Comparison of ENCODE assay signal across 17 cellular contexts in genomic region chr5:94667937-94668336, GRCh38. TPM values are rescaled to one million over a fixed set of nuclear protein-coding genes. Genes with fewer than 3 reads are reported as not detected.
A peak's percentile ranks its signal among the peaks of the same experiment; 100 is the strongest.
DNase-seq lines count a peak whose midpoint lies in the region; ATAC-seq and TF ChIP-seq lines count a peak whose summit lies in the region.
"Had no signal": no experiment of that assay in that cellular context is flagged by ENCODE, and none has a peak within 500 bp of the region (broad histone marks: within the 10 kb centered on the region; RNA-seq: fewer than 3 reads in every experiment).

No MANE protein-coding gene starts in this region.

- H3K27ac Mint-ChIP-seq in MCF 10A (ENCODE audit: low read depth, unreplicated experiment) (peak overlapping the region; percentile 11), H9 (peak overlapping the region in 2 of 3 experiments; percentile 19 to 41; a peak in 2 of 7 replicates), WTC11 (peak overlapping the region; percentile 30; the same call in 1 of the 2 replicates)
- peak overlapping the region; percentile 49 for H3K27ac Mint-ChIP-seq in stimulated activated naive B cell treated with anti-CD40 and anti-IgM and Interleukin-4, amounts not matched to agents 10 μg/mL and 1 μg/mL and 100 μg/mL, for 72 hours
- H3K27ac Mint-ChIP-seq: CD4-positive, alpha-beta T cell had no signal

- no peaks in the 10 kb centered on the region for H3K9me3 Mint-ChIP-seq in MCF 10A (ENCODE audit: unreplicated experiment)
- no peaks in the 10 kb centered on the region for H3K9me3 Mint-ChIP-seq in H9
- H3K9me3 Mint-ChIP-seq in WTC11: no peaks in the 10 kb centered on the region
- no peaks in the 10 kb centered on the region for H3K9me3 Mint-ChIP-seq in stimulated activated naive B cell treated with anti-CD40 and anti-IgM and Interleukin-4, amounts not matched to agents 10 μg/mL and 1 μg/mL and 100 μg/mL, for 72 hours
- H3K9me3 Mint-ChIP-seq: CD4-positive, alpha-beta T cell; CD8-positive, alpha-beta memory T cell had no signal

- POLR2A ChIA-PET in MCF 10A (lab: Yijun Ruan, JAX): interaction anchor here (0.7 to 1.4 kb wide), 3 partner anchors 9 to 33 kb away, joined by 3 to 4 read pairs (median 4); no protein-coding TSS in a partner anchor
- POLR2A ChIA-PET in WTC11 (lab: Charles Lee): no interaction called here

- H3K4me3 ChIP-seq in breast epithelium: no peak overlapping the region
- H3K4me3 ChIP-seq in BE2C (ENCODE audit: low read depth, low read length): no peak overlapping the region
- H3K4me3 ChIP-seq: BLaER1 treated with 17β-estradiol and CSF1 and Interleukin-3, amounts not matched to agents 10 nM and 100 nM had no signal

- H2BK12ac ChIP-seq in H9 (ENCODE audit: insufficient read length, low read depth, low read length): no peak overlapping the region

- H3K4me1 ChIP-seq in breast epithelium: no peaks in the 10 kb centered on the region
- no peaks in the 10 kb centered on the region for H3K4me1 ChIP-seq in H9 (ENCODE audit: insufficient read depth, low read length)
- no peaks in the 10 kb centered on the region for H3K4me1 ChIP-seq in BE2C

- H3K27me3 ChIP-seq in breast epithelium (no peaks in the 10 kb centered on the region), H9 (ENCODE audit: insufficient read depth, low read length) (no peaks in the 10 kb centered on the region), BE2C (no peaks in the 10 kb centered on the region)
- H3K27me3 ChIP-seq: BLaER1 treated with 17β-estradiol and CSF1 and Interleukin-3, amounts not matched to agents 10 nM and 100 nM had no signal

- no peak overlapping the region for H3K23ac ChIP-seq in H9 (ENCODE audit: insufficient read length, low read depth, low read length)

- no CpG with 5 or more reads among the region's 3 CpGs for WGBS in H9 (ENCODE audit: extremely low coverage, insufficient read length, low lambda C conversion rate)

- H4K20me1 ChIP-seq in H9 (ENCODE audit: control insufficient read depth, insufficient read depth, insufficient read length): no peaks in the 10 kb centered on the region
- H4K20me1 ChIP-seq: BLaER1 treated with 17β-estradiol and CSF1 and Interleukin-3, amounts not matched to agents 10 nM and 100 nM had no signal

- no peak overlapping the region for H2BK15ac ChIP-seq in H9 (ENCODE audit: low read depth, low read length)

- H2AFZ ChIP-seq in H9 (ENCODE audit: low read length): no peak overlapping the region

- H3K4me1 Mint-ChIP-seq in MCF 10A (ENCODE audit: insufficient read depth, unreplicated experiment) (no peaks in the 10 kb centered on the region), H9 (no peaks in the 10 kb centered on the region), WTC11 (no peaks in the 10 kb centered on the region)
- H3K4me1 Mint-ChIP-seq in stimulated activated naive B cell treated with anti-CD40 and anti-IgM and Interleukin-4, amounts not matched to agents 10 μg/mL and 1 μg/mL and 100 μg/mL, for 72 hours: peaks cover 0 to 10% of the 10 kb centered on the region in 2 donors

- peaks cover 12% of the 10 kb centered on the region for H3K36me3 Mint-ChIP-seq in MCF 10A (ENCODE audit: insufficient read depth, unreplicated experiment)
- H3K36me3 Mint-ChIP-seq in H9 (ENCODE audit: insufficient read depth in 1 of 3, low read depth in 3 of 3): peaks cover 4 to 13% (median 10%) of the 10 kb centered on the region in 3 experiments; a peak in 6 of 7 replicates
- H3K36me3 Mint-ChIP-seq in WTC11: peaks cover 15% of the 10 kb centered on the region; the same call in 1 of the 2 replicates
- H3K36me3 Mint-ChIP-seq in stimulated activated naive B cell treated with anti-CD40 and anti-IgM and Interleukin-4, amounts not matched to agents 10 μg/mL and 1 μg/mL and 100 μg/mL, for 72 hours: peaks cover 31 to 42% of the 10 kb centered on the region in 2 donors

- BruUV-seq in MCF 10A (replicated peaks; lab: Mats Ljungman, UMichigan): no TSS peak

- no peak overlapping the region for H2BK120ac ChIP-seq in H9 (ENCODE audit: low read depth, low read length, poor library complexity, severe bottlenecking)

- no peaks in the 10 kb centered on the region for H3K79me2 ChIP-seq in H9 (ENCODE audit: insufficient read depth, low read length)

- no peak overlapping the region for H3K4ac ChIP-seq in H9 (ENCODE audit: low read depth, low read length)

- no peak overlapping the region for H3K18ac ChIP-seq in H9 (ENCODE audit: insufficient read length, low read depth, low read length)

- no peak overlapping the region for H2AK5ac ChIP-seq in H9 (ENCODE audit: insufficient read length, low read length)

- DNase-seq in MCF 10A (ENCODE audit: unreplicated experiment) (no peak), breast epithelium (ENCODE audit: low spot score in 2 of 2) (no peak), H9 (no peak), WTC11 (ENCODE audit: low spot score) (no peak), BE2C (no peak)
- DNase-seq in stimulated activated naive B cell treated with anti-CD40 and anti-IgM and Interleukin-4, amounts not matched to agents 10 μg/mL and 1 μg/mL and 100 μg/mL, for 72 hours: no peak
- no peak for DNase-seq in stimulated activated CD8-positive, alpha-beta memory T cell treated with anti-CD3 and anti-CD28 coated beads, Interleukin-4, amount 100 ng/mL, for 48 hours
- DNase-seq: 8988T; ACHN; CD4-positive, alpha-beta T cell; CD8-positive, alpha-beta memory T cell; COR-L47; DMS79 treated with DMSO at 0.1 percent for 48 hours; GF-D8 had no signal

- no peak overlapping the region for H3T11ph ChIP-seq in H9 (ENCODE audit: low read length)

- H2BK20ac ChIP-seq in H9 (ENCODE audit: low read depth, low read length, poor library complexity, severe bottlenecking): no peak overlapping the region

- H3K14ac ChIP-seq in H9 (ENCODE audit: insufficient read depth, low read length): no peak overlapping the region

- no peak overlapping the region for H3K27ac ChIP-seq in breast epithelium
- H3K27ac ChIP-seq in H9 (ENCODE audit: insufficient read length, low read depth, low read length): no peak overlapping the region
- H3K27ac ChIP-seq: BLaER1 treated with 17β-estradiol and CSF1 and Interleukin-3, amounts not matched to agents 10 nM and 100 nM; C4-2B had no signal

- H3K23me2 ChIP-seq in H9 (ENCODE audit: insufficient read length, low read depth, low read length, poor library complexity, severe bottlenecking): no peaks in the 10 kb centered on the region

- H3K4me3 Mint-ChIP-seq in MCF 10A (ENCODE audit: unreplicated experiment) (no peak overlapping the region), H9 (no peak overlapping the region), WTC11 (no peak overlapping the region)
- H3K4me3 Mint-ChIP-seq in stimulated activated naive B cell treated with anti-CD40 and anti-IgM and Interleukin-4, amounts not matched to agents 10 μg/mL and 1 μg/mL and 100 μg/mL, for 72 hours: no peak overlapping the region
- H3K4me3 Mint-ChIP-seq: CD4-positive, alpha-beta T cell; CD8-positive, alpha-beta memory T cell had no signal

- no peaks in the 10 kb centered on the region for H3K79me1 ChIP-seq in H9 (ENCODE audit: insufficient read depth, low read depth, low read length, poor library complexity, severe bottlenecking)

- H3K27me3 Mint-ChIP-seq in MCF 10A (ENCODE audit: insufficient read depth, unreplicated experiment) (no peaks in the 10 kb centered on the region), H9 (ENCODE audit: low read depth) (no peaks in the 10 kb centered on the region), WTC11 (ENCODE audit: low read depth) (no peaks in the 10 kb centered on the region)
- no peaks in the 10 kb centered on the region for H3K27me3 Mint-ChIP-seq in stimulated activated naive B cell treated with anti-CD40 and anti-IgM and Interleukin-4, amounts not matched to agents 10 μg/mL and 1 μg/mL and 100 μg/mL, for 72 hours
- H3K27me3 Mint-ChIP-seq: CD4-positive, alpha-beta T cell had no signal

- no peak overlapping the region for H4K8ac ChIP-seq in H9 (replicated peaks; ENCODE audit: insufficient read length, low read depth, low read length)

- intact Hi-C loops in MCF 10A (cut with micrococcal nuclease) (no loop called here), breast epithelium (cut with DNase I; ENCODE audit: low total_unique reads) (no loop called here)

- TF ChIP-seq CTCF in MCF 10A (IDR thresholded peaks at IDR 0.05; ENCODE audit: unreplicated experiment) (no peak), breast epithelium (IDR thresholded peaks at IDR 0.05) (no peak), H9 (conservative IDR thresholded peaks at IDR 0.05) (no peak), WTC11 (IDR thresholded peaks at IDR 0.05) (no peak), BE2C (IDR thresholded peaks at IDR 0.05; ENCODE audit: low read depth, low read length) (no peak)

- H3K36me3 ChIP-seq in breast epithelium: no peaks in the 10 kb centered on the region
- peaks cover 3% of the 10 kb centered on the region for H3K36me3 ChIP-seq in BE2C

- H2BK5ac ChIP-seq in H9 (ENCODE audit: insufficient read length, low read length): no peak overlapping the region

- H3K9ac ChIP-seq in H9 (ENCODE audit: extremely low read depth, insufficient read length, low read length): no peak overlapping the region
- H3K9ac ChIP-seq: BLaER1 treated with 17β-estradiol and CSF1 and Interleukin-3, amounts not matched to agents 10 nM and 100 nM had no signal

- no peaks in the 10 kb centered on the region for H3K9me3 ChIP-seq in breast epithelium
- no peaks in the 10 kb centered on the region for H3K9me3 ChIP-seq in H9 (ENCODE audit: control insufficient read depth, low read depth, low read length)
- no peaks in the 10 kb centered on the region for H3K9me3 ChIP-seq in BE2C
- H3K9me3 ChIP-seq: BLaER1 treated with 17β-estradiol and CSF1 and Interleukin-3, amounts not matched to agents 10 nM and 100 nM had no signal

- no peak for ATAC-seq in WTC11
- ATAC-seq in stimulated activated naive B cell treated with anti-CD40 and anti-IgM and Interleukin-4, amounts not matched to agents 10 μg/mL and 1 μg/mL and 100 μg/mL, for 72 hours (replicated peaks): no peak
- ATAC-seq in HG03025 (IDR thresholded peaks at IDR 0.05; ENCODE audit: low FRiP score, unreplicated experiment): no peak

- TF ChIP-seq POLR2A in breast epithelium (IDR thresholded peaks at IDR 0.05): no peak

- no peak overlapping the region for H3K4me2 ChIP-seq in H9 (ENCODE audit: insufficient read depth, insufficient read length, low read length)
- H3K4me2 ChIP-seq: BLaER1 treated with 17β-estradiol and CSF1 and Interleukin-3, amounts not matched to agents 10 nM and 100 nM had no signal

- no peak overlapping the region for H4K5ac ChIP-seq in H9 (ENCODE audit: insufficient read length, low read depth, low read length)

- CTCF ChIA-PET in MCF 10A (lab: Yijun Ruan, JAX) (interaction anchor here (1.4 kb wide), 1 partner anchor 130 kb away, joined by 4 read pairs; no protein-coding TSS in a partner anchor), WTC11 (lab: Charles Lee) (no interaction called here)

- no peak overlapping the region for H4K91ac ChIP-seq in H9 (ENCODE audit: insufficient read length, low read depth, low read length)

- H3K56ac ChIP-seq in H9 (ENCODE audit: insufficient read length, low read depth, low read length): no peak overlapping the region

RNA-seq across cellular contexts. Expression of gene SLF1, which starts 49.5 kb away (rescaled TPM):
- 6.0 and 7.5 TPM in 2 replicates for total RNA-seq in MCF 10A (2022)
- 10 to 100 TPM in 1 of 3 donors, 1 to 10 TPM in 2; 6.7 to 12.9 (median 8.5) TPM for total RNA-seq in breast epithelium
- total RNA-seq in H9 (2021): 12.5 and 15.0 TPM in 2 replicates
- 15.6 to 15.7 TPM (median 15.7 TPM) in 3 replicates for total RNA-seq in WTC11 (2021)
- polyA plus RNA-seq in BE2C (2012; ENCODE audit: insufficient read depth, insufficient read length, low read depth): 2.3 TPM

RNA-seq across cellular contexts. Expression of gene KIAA0825, which starts 49.5 kb away (rescaled TPM):
- total RNA-seq in MCF 10A (2022): 2.1 and 2.5 TPM in 2 replicates
- total RNA-seq in breast epithelium: 10 to 100 TPM in 1 of 3 donors, 1 to 10 TPM in 2; 5.9 to 15.5 (median 7.9) TPM
- 1.8 and 1.9 TPM in 2 replicates for total RNA-seq in H9 (2021)
- total RNA-seq in WTC11 (2021): 1.3 to 1.6 TPM (median 1.5 TPM) in 3 replicates
- 0.37 TPM for polyA plus RNA-seq in BE2C (2012; ENCODE audit: insufficient read depth, insufficient read length, low read depth)
